ENCODE assay signal across 22 cellular contexts in genomic region chr2:86052676-86053075, GRCh38.
"Had no signal": no experiment of that assay in that cellular context is flagged by ENCODE, and none has a peak within 500 bp of the region (broad histone marks: within the 10 kb centered on the region; RNA-seq: fewer than 3 reads in every experiment).

No MANE protein-coding gene starts in this region.

- H3K27ac ChIP-seq: esophagus squamous epithelium, lower lobe of right lung, prostate gland, right atrium auricular region, SK-N-MC, suprapubic skin, upper lobe of left lung, WERI-Rb-1 had no signal

- H3K9me3 Mint-ChIP-seq: activated CD8-positive, alpha-beta T cell treated with anti-CD3 and anti-CD28 coated beads for 36 hours; activated T-helper 1 cell treated with anti-CD3 and anti-CD28 coated beads, Interleukin-12 subunit alpha, Interleukin-12 subunit beta, Interleukin-2, Interleukin-4 antibody, amounts not matched to agents 30 ng/mL and 10 ng/mL and 1 ng/mL, durations not matched to agents 14 hours and 24 hours and 36 hours; nephron progenitor cell had no signal

- H3K4me3 Mint-ChIP-seq: activated CD4-positive, alpha-beta T cell treated with anti-CD3 and anti-CD28 coated beads for 36 hours; activated CD8-positive, alpha-beta T cell treated with anti-CD3 and anti-CD28 coated beads for 36 hours; activated T-helper 1 cell treated with anti-CD3 and anti-CD28 coated beads, Interleukin-12 subunit alpha, Interleukin-12 subunit beta, Interleukin-2, Interleukin-4 antibody, amounts not matched to agents 30 ng/mL and 10 ng/mL and 1 ng/mL, durations not matched to agents 14 hours and 24 hours and 36 hours; nephron progenitor cell had no signal

- H3K27me3 ChIP-seq: esophagus squamous epithelium, right atrium auricular region, suprapubic skin, upper lobe of left lung had no signal

- H3K27me3 Mint-ChIP-seq: activated CD4-positive, alpha-beta T cell treated with anti-CD3 and anti-CD28 coated beads for 36 hours; activated CD8-positive, alpha-beta T cell treated with anti-CD3 and anti-CD28 coated beads for 36 hours had no signal

- FAIRE-seq: astrocyte, bronchial epithelial cell had no signal

- H3K9me3 ChIP-seq: esophagus squamous epithelium, lower lobe of right lung, prostate gland, right atrium auricular region, suprapubic skin, upper lobe of left lung had no signal

- H3K4me1 Mint-ChIP-seq: activated CD4-positive, alpha-beta T cell treated with anti-CD3 and anti-CD28 coated beads for 36 hours; nephron progenitor cell had no signal

- H3K4me3 ChIP-seq: esophagus squamous epithelium, lower lobe of right lung, prostate gland, right atrium auricular region, SK-N-MC, skin epidermis, suprapubic skin, upper lobe of left lung had no signal

- H3K4me1 ChIP-seq: lower lobe of right lung, prostate gland, right atrium auricular region, upper lobe of left lung had no signal

- H3K27ac Mint-ChIP-seq: activated CD4-positive, alpha-beta T cell treated with anti-CD3 and anti-CD28 coated beads for 36 hours; activated CD8-positive, alpha-beta T cell treated with anti-CD3 and anti-CD28 coated beads for 36 hours; activated T-helper 1 cell treated with anti-CD3 and anti-CD28 coated beads, Interleukin-12 subunit alpha, Interleukin-12 subunit beta, Interleukin-2, Interleukin-4 antibody, amounts not matched to agents 30 ng/mL and 10 ng/mL and 1 ng/mL, durations not matched to agents 14 hours and 24 hours and 36 hours had no signal

- DNase-seq: activated CD4-positive, alpha-beta T cell treated with anti-CD3 and anti-CD28 coated beads for 36 hours; activated CD8-positive, alpha-beta T cell treated with anti-CD3 and anti-CD28 coated beads for 36 hours; activated naive CD4-positive, alpha-beta T cell; dermis blood vessel endothelial cell; effector memory CD4-positive, alpha-beta T cell; esophagus squamous epithelium; left cardiac atrium; lower lobe of right lung; nephron progenitor cell; occipital lobe; Right ventricle myocardium superior; stimulated activated naive CD8-positive, alpha-beta T cell treated with anti-CD3 and anti-CD28 coated beads, Interleukin-15, Interleukin-2, amounts not matched to agents 100 U/mL and 50 U/mL, for 24 hours; upper lobe of left lung; WERI-Rb-1 had no signal

- ATAC-seq: activated CD4-positive, alpha-beta T cell treated with anti-CD3 and anti-CD28 coated beads for 36 hours; activated CD8-positive, alpha-beta T cell treated with anti-CD3 and anti-CD28 coated beads for 36 hours; left cardiac atrium; stimulated activated naive CD8-positive, alpha-beta T cell treated with anti-CD3 and anti-CD28 coated beads, Interleukin-15, Interleukin-2, amounts not matched to agents 100 U/mL and 50 U/mL, for 24 hours had no signal
